In genomic region chr5:151456321-151456940, GRCh38 we compare ENCODE assay signal across 14 cellular contexts.
"Had no signal": no experiment of that assay in that cellular context is flagged by ENCODE, and none has a peak within 500 bp of the region (broad histone marks: within the 10 kb centered on the region; RNA-seq: fewer than 3 reads in every experiment).

No MANE protein-coding gene starts in this region.

- H3K9me3 ChIP-seq: sigmoid colon, suprapubic skin, upper lobe of right lung had no signal

- H3K27ac Mint-ChIP-seq: natural killer cell, progenitor cell of endocrine pancreas had no signal

- ATAC-seq: activated naive CD4-positive, alpha-beta T cell treated with anti-CD3 and anti-CD28 coated beads, Interleukin-2, amount 50 U/mL, for 72 hours; natural killer cell; T-helper 17 cell; upper lobe of right lung had no signal

- DNase-seq: activated effector memory CD4-positive, alpha-beta T cell treated with Interleukin-2 at 50 U/mL for 16 hours; activated T-cell treated with anti-CD3 and anti-CD28 coated beads, Interleukin-2, amount 50 U/mL, for 1 hour; amygdala; brain microvascular endothelial cell; glutamatergic neuron; natural killer cell; sigmoid colon; stimulated activated CD4-positive, alpha-beta T cell treated with anti-CD3 and anti-CD28 coated beads, Interleukin-12 subunit alpha, Interleukin-12 subunit beta, amount 100 ng/mL, for 4 hours; stimulated activated naive CD4-positive, alpha-beta T cell; T-helper 17 cell; upper lobe of right lung had no signal

- H3K36me3 ChIP-seq: brain microvascular endothelial cell had no signal

- H3K27me3 ChIP-seq: brain microvascular endothelial cell, sigmoid colon, suprapubic skin, upper lobe of right lung had no signal

- H3K9me3 Mint-ChIP-seq: activated naive CD4-positive, alpha-beta T cell treated with anti-CD3 and anti-CD28 coated beads, Interleukin-2, amount 50 U/mL, for 72 hours; natural killer cell had no signal

- H3K27ac ChIP-seq: brain microvascular endothelial cell, sigmoid colon, suprapubic skin, upper lobe of right lung had no signal

- H3K36me3 Mint-ChIP-seq: activated naive CD4-positive, alpha-beta T cell treated with anti-CD3 and anti-CD28 coated beads, Interleukin-2, amount 50 U/mL, for 72 hours; natural killer cell had no signal

- H3K27me3 Mint-ChIP-seq: progenitor cell of endocrine pancreas, T-helper 17 cell had no signal

- H3K4me3 ChIP-seq: sigmoid colon, suprapubic skin, upper lobe of right lung had no signal

- H3K4me3 Mint-ChIP-seq: natural killer cell, T-helper 17 cell had no signal

- H3K4me1 ChIP-seq: sigmoid colon, suprapubic skin, upper lobe of right lung had no signal
